ENCODE assay signal across 1 cellular context in genomic region chr6:30171677-30172471, GRCh38.
TF ChIP-seq lines count a peak whose summit lies in the region.

No MANE protein-coding gene starts in this region.

TF ChIP-seq in IMR-90, 13 proteins besides CTCF, POLR2A, EP300 and RAD21:
- TF ChIP-seq MAZ (IDR thresholded peaks at IDR 0.05; ENCODE audit: borderline replicate concordance, low read depth, low read length) (no peak), RCOR1 (IDR thresholded peaks at IDR 0.05; ENCODE audit: insufficient replicate concordance, low read length) (no peak), CEBPB (IDR thresholded peaks at IDR 0.05; ENCODE audit: low read depth, low read length) (no peak), ELK1 (IDR thresholded peaks at IDR 0.05; ENCODE audit: borderline replicate concordance, low read depth, low read length) (no peak), MXI1 (IDR thresholded peaks at IDR 0.05; ENCODE audit: borderline replicate concordance, low read depth, low read length) (no peak), MAFK (IDR thresholded peaks at IDR 0.05; ENCODE audit: low read depth, low read length) (no peak), NFE2L2 (IDR thresholded peaks at IDR 0.05; ENCODE audit: low read depth, low read length) (no peak), RFX5 (IDR thresholded peaks at IDR 0.05; ENCODE audit: low read depth, low read length) (no peak), FOS (IDR thresholded peaks at IDR 0.05; ENCODE audit: low read depth, low read length) (no peak), CHD1 (IDR thresholded peaks at IDR 0.05; ENCODE audit: low read depth, low read length) (no peak), USF2 (IDR thresholded peaks at IDR 0.05; ENCODE audit: low read depth, low read length) (no peak)
